16 cellular contexts compared by ENCODE assay signal in genomic region chrX:72061091-72061490, GRCh38.
A peak's percentile ranks its signal among the peaks of the same experiment; 100 is the strongest.
DNase-seq lines count a peak whose midpoint lies in the region; ATAC-seq and TF ChIP-seq lines count a peak whose summit lies in the region.
"Had no signal": no experiment of that assay in that cellular context is flagged by ENCODE, and none has a peak within 500 bp of the region (broad histone marks: within the 10 kb centered on the region; RNA-seq: fewer than 3 reads in every experiment).

No MANE protein-coding gene starts in this region.

- WGBS in esophagus muscularis mucosa = 55% methylated on average over 4 of the region's 4 CpGs

- peaks cover 6 to 59% (median 57%) of the 10 kb centered on the region in 4 donors for H3K4me1 ChIP-seq in esophagus muscularis mucosa

- H3K27me3 ChIP-seq in esophagus muscularis mucosa = peaks cover 0 to 12% (median 0%) of the 10 kb centered on the region in 4 donors

- H3K27me3 Mint-ChIP-seq in brain (peaks cover 8% of the 10 kb centered on the region), nephron (ENCODE audit: low read depth) (no peaks in the 10 kb centered on the region)

- no peak for TF ChIP-seq POLR2A in esophagus muscularis mucosa (IDR thresholded peaks at IDR 0.05; ENCODE audit: low read depth)

- H3K9me3 ChIP-seq in esophagus muscularis mucosa = no peaks in the 10 kb centered on the region

- H3K9me3 Mint-ChIP-seq in brain (peaks cover 0 to 11% (median 0%) of the 10 kb centered on the region in 5 experiments), nephron (no peaks in the 10 kb centered on the region)
- H3K9me3 Mint-ChIP-seq: CD8-positive, alpha-beta memory T cell; GM23338 had no signal

- peak overlapping the region in 4 of 5 experiments; percentile 2 to 48 (median 42) for H3K4me3 Mint-ChIP-seq in brain
- no peak overlapping the region for H3K4me3 Mint-ChIP-seq in nephron
- H3K4me3 Mint-ChIP-seq: CD8-positive, alpha-beta memory T cell; GM23338 had no signal

- H3K36me3 Mint-ChIP-seq in brain = no peaks in the 10 kb centered on the region
- H3K36me3 Mint-ChIP-seq in nephron (ENCODE audit: low read depth) = no peaks in the 10 kb centered on the region
- H3K36me3 Mint-ChIP-seq: CD8-positive, alpha-beta memory T cell had no signal

- TF ChIP-seq EP300 in esophagus muscularis mucosa (IDR thresholded peaks at IDR 0.05) = no peak

- intact Hi-C loops in esophagus muscularis mucosa (cut with DNase I) = no loop called here

- ATAC-seq in GM18868 (IDR thresholded peaks at IDR 0.05; ENCODE audit: unreplicated experiment) = no peak
- no peak for ATAC-seq in GM18498 (IDR thresholded peaks at IDR 0.05; ENCODE audit: unreplicated experiment)
- no peak for ATAC-seq in GM21529 (IDR thresholded peaks at IDR 0.05; ENCODE audit: unreplicated experiment)

- peak overlapping the region; percentile 83 to 93 (median 88) for H3K27ac Mint-ChIP-seq in brain
- H3K27ac Mint-ChIP-seq in nephron = peak overlapping the region in 2 of 3 experiments; percentile 38 to 68
- H3K27ac Mint-ChIP-seq: CD8-positive, alpha-beta memory T cell; GM23338 had no signal

- DNase-seq in EH (ENCODE audit: low read depth) = peak; percentile 11
- DNase-seq in esophagus muscularis mucosa (ENCODE audit: extremely low spot score) = no peak
- DNase-seq in RPMI8226 = no peak
- DNase-seq: CD8-positive, alpha-beta memory T cell; HCEC 1CT; NCI-H1417 treated with DMSO at 0.1 percent for 48 hours; NCI-H187 treated with DMSO at 0.1 percent for 48 hours; NCI-H226; SHP77 treated with DMSO at 0.1 percent for 48 hours had no signal

- TF ChIP-seq CTCF in brain (conservative IDR thresholded peaks at IDR 0.05) (no peak), esophagus muscularis mucosa (IDR thresholded peaks at IDR 0.05) (no peak), nephron (IDR thresholded peaks at IDR 0.05; ENCODE audit: unreplicated experiment in 3 of 3) (no peak)

- H3K36me3 ChIP-seq in esophagus muscularis mucosa = no peaks in the 10 kb centered on the region

- H3K4me1 Mint-ChIP-seq in brain = peaks cover 51% of the 10 kb centered on the region
- H3K4me1 Mint-ChIP-seq in nephron = peaks cover 46% of the 10 kb centered on the region

- H3K27ac ChIP-seq in esophagus muscularis mucosa (replicated peaks in 1 of 4) = peak overlapping the region; percentile 71 to 73 (median 72)
- H3K27ac ChIP-seq: HL-60 had no signal

- no peak overlapping the region for H3K4me3 ChIP-seq in esophagus muscularis mucosa
- H3K4me3 ChIP-seq: GM23338 had no signal

Comparison
In these comparisons a context has a peak if more than half of its experiments do, and no peak if none do; other contexts are left out.
1. H3K4me3 Mint-ChIP-seq: peak in brain (4 of 5); none in nephron (0 of 3).